8 cellular contexts compared by ENCODE assay signal in genomic region chr19:19627716-19628498, GRCh38. TPM values are rescaled to one million over a fixed set of nuclear protein-coding genes. Genes with fewer than 3 reads are reported as not detected.
A peak's percentile ranks its signal among the peaks of the same experiment; 100 is the strongest.
DNase-seq lines count a peak whose midpoint lies in the region; ATAC-seq, FAIRE-seq and TF ChIP-seq lines count a peak whose summit lies in the region.

TSS of gene LPAR2 (minus strand) at chr19:19628220. CDS start at chr19:19627275, 945 bp downstream.

- ATAC-seq in mucosa of descending colon, result peak; percentile 93
- peak; percentile 75 for ATAC-seq in stimulated activated effector memory CD8-positive, alpha-beta T cell treated with anti-CD3 and anti-CD28 coated beads, Interleukin-12 subunit alpha, Interleukin-12 subunit beta, amount 100 ng/mL, for 72 hours
- no peak for ATAC-seq in HG03095 (IDR thresholded peaks at IDR 0.05; ENCODE audit: unreplicated experiment)

- H3K36me3 ChIP-seq in colonic mucosa, result no peaks in the 10 kb centered on the region
- no peaks in the 10 kb centered on the region for H3K36me3 ChIP-seq in mucosa of descending colon (ENCODE audit: low read depth)

- peak within 1 kb of the TSS; percentile 69 to 78 for H3K9ac ChIP-seq in colonic mucosa (ENCODE audit: low read depth in 2 of 2, low read length in 2 of 2)

- TF ChIP-seq CTCF in AG10803 (conservative IDR thresholded peaks at IDR 0.05; ENCODE audit: low read length), result no peak
- TF ChIP-seq CTCF in colonic mucosa (IDR thresholded peaks at IDR 0.05), result no peak
- TF ChIP-seq CTCF in mucosa of descending colon (IDR thresholded peaks at IDR 0.05), result no peak

- H3K9me3 ChIP-seq in colonic mucosa, result no peaks in the 10 kb centered on the region
- H3K9me3 ChIP-seq in mucosa of descending colon, result no peaks in the 10 kb centered on the region

- H3K4me1 ChIP-seq in colonic mucosa, result no peaks in the 10 kb centered on the region
- H3K4me1 ChIP-seq in mucosa of descending colon (ENCODE audit: low read depth), result no peaks in the 10 kb centered on the region

- TF ChIP-seq RAD21 in Ishikawa (IDR thresholded peaks at IDR 0.05; ENCODE audit: low read depth), result no peak

- H3K4me3 Mint-ChIP-seq in stimulated activated effector memory CD8-positive, alpha-beta T cell treated with anti-CD3 and anti-CD28 coated beads, Interleukin-12 subunit alpha, Interleukin-12 subunit beta, amount 100 ng/mL, for 72 hours, result peak within 1 kb of the TSS; percentile 89

- intact Hi-C loops in colonic mucosa (cut with DNase I) (no loop called here), mucosa of descending colon (cut with DNase I, micrococcal nuclease) (no loop called here)

- H3K4me1 Mint-ChIP-seq in stimulated activated effector memory CD8-positive, alpha-beta T cell treated with anti-CD3 and anti-CD28 coated beads, Interleukin-12 subunit alpha, Interleukin-12 subunit beta, amount 100 ng/mL, for 72 hours, result peaks cover 33% of the 10 kb centered on the region

- no peaks in the 10 kb centered on the region for H3K27me3 ChIP-seq in colonic mucosa

- H3K4me3 ChIP-seq in AG10803 (ENCODE audit: low read length) (peak within 1 kb of the TSS; percentile 33), colonic mucosa (peak within 1 kb of the TSS; percentile 73), mucosa of descending colon (peak within 1 kb of the TSS; percentile 50)

- peak within 1 kb of the TSS; percentile 65 for H3K27ac ChIP-seq in colonic mucosa

- H3K27ac Mint-ChIP-seq in stimulated activated effector memory CD8-positive, alpha-beta T cell treated with anti-CD3 and anti-CD28 coated beads, Interleukin-12 subunit alpha, Interleukin-12 subunit beta, amount 100 ng/mL, for 72 hours, result peak within 1 kb of the TSS; percentile 92

- no peaks in the 10 kb centered on the region for H3K9me3 Mint-ChIP-seq in stimulated activated effector memory CD8-positive, alpha-beta T cell treated with anti-CD3 and anti-CD28 coated beads, Interleukin-12 subunit alpha, Interleukin-12 subunit beta, amount 100 ng/mL, for 72 hours

- H3K36me3 Mint-ChIP-seq in stimulated activated effector memory CD8-positive, alpha-beta T cell treated with anti-CD3 and anti-CD28 coated beads, Interleukin-12 subunit alpha, Interleukin-12 subunit beta, amount 100 ng/mL, for 72 hours, result peaks cover 99% of the 10 kb centered on the region

- peak; percentile 60 for FAIRE-seq in GM19239 (lab: Jason Lieb, UNC)

- TF ChIP-seq EP300 in Ishikawa (IDR thresholded peaks at IDR 0.05; ENCODE audit: borderline replicate concordance), result no peak

- no peak for DNase-seq in AG10803 (ENCODE audit: low read depth)
- DNase-seq in GM19239 (ENCODE audit: insufficient read length, low spot score), result peak; percentile 93
- peak; percentile 48 to 53 for DNase-seq in activated CD4-positive, alpha-beta T cell treated with anti-CD3 and anti-CD28 coated beads for 24 hours (ENCODE audit: low read depth in 2 of 2)
- peak; percentile 76 for DNase-seq in colonic mucosa
- DNase-seq in mucosa of descending colon, result peak; percentile 83 to 87 (median 86)
- peak; percentile 65 to 83 for DNase-seq in stimulated activated effector memory CD8-positive, alpha-beta T cell treated with anti-CD3 and anti-CD28 coated beads, Interleukin-12 subunit alpha, Interleukin-12 subunit beta, amount 100 ng/mL, for 72 hours (ENCODE audit: low spot score in 2 of 2)

TF ChIP-seq in Ishikawa, 13 proteins besides CTCF, POLR2A, EP300 and RAD21:
- TF ChIP-seq TAF1 (IDR thresholded peaks at IDR 0.05; ENCODE audit: low read depth) (no peak; the same call in 1 of the 2 replicates), CEBPB (IDR thresholded peaks at IDR 0.05) (no peak), FOXM1 (IDR thresholded peaks at IDR 0.05; ENCODE audit: borderline replicate concordance, low read depth) (no peak), NFIC (IDR thresholded peaks at IDR 0.05) (no peak), TCF12 (IDR thresholded peaks at IDR 0.05; ENCODE audit: low read depth) (no peak), EGR1 (IDR thresholded peaks at IDR 0.05) (peak; percentile 33; the same call in 1 of the 2 replicates), MAX (IDR thresholded peaks at IDR 0.05) (peak; percentile 77), ZBTB7A (IDR thresholded peaks at IDR 0.05; ENCODE audit: low read depth) (no peak; the same call in 1 of the 2 replicates), TEAD4 (IDR thresholded peaks at IDR 0.05) (no peak), YY1 (IDR thresholded peaks at IDR 0.05; ENCODE audit: low read depth) (no peak), CREB1 (IDR thresholded peaks at IDR 0.05; ENCODE audit: low read depth) (no peak)
- TF ChIP-seq, protein P1, sequence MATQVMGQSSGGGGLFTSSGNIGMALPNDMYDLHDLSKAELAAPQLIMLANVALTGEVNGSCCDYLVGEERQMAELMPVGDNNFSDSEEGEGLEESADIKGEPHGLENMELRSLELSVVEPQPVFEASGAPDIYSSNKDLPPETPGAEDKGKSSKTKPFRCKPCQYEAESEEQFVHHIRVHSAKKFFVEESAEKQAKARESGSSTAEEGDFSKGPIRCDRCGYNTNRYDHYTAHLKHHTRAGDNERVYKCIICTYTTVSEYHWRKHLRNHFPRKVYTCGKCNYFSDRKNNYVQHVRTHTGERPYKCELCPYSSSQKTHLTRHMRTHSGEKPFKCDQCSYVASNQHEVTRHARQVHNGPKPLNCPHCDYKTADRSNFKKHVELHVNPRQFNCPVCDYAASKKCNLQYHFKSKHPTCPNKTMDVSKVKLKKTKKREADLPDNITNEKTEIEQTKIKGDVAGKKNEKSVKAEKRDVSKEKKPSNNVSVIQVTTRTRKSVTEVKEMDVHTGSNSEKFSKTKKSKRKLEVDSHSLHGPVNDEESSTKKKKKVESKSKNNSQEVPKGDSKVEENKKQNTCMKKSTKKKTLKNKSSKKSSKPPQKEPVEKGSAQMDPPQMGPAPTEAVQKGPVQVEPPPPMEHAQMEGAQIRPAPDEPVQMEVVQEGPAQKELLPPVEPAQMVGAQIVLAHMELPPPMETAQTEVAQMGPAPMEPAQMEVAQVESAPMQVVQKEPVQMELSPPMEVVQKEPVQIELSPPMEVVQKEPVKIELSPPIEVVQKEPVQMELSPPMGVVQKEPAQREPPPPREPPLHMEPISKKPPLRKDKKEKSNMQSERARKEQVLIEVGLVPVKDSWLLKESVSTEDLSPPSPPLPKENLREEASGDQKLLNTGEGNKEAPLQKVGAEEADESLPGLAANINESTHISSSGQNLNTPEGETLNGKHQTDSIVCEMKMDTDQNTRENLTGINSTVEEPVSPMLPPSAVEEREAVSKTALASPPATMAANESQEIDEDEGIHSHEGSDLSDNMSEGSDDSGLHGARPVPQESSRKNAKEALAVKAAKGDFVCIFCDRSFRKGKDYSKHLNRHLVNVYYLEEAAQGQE (IDR thresholded peaks at IDR 0.05; ENCODE audit: low read depth), result no peak
- TF ChIP-seq, protein P2, sequence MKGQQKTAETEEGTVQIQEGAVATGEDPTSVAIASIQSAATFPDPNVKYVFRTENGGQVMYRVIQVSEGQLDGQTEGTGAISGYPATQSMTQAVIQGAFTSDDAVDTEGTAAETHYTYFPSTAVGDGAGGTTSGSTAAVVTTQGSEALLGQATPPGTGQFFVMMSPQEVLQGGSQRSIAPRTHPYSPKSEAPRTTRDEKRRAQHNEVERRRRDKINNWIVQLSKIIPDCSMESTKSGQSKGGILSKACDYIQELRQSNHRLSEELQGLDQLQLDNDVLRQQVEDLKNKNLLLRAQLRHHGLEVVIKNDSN (IDR thresholded peaks at IDR 0.05), result peak; percentile 54

RNA-seq across cellular contexts. Expression of gene LPAR2, which starts in this region (rescaled TPM):
- total RNA-seq in colonic mucosa (10 to 100 TPM; 16.6 to 22.6 TPM), mucosa of descending colon (10 to 100 TPM; 10.9 to 30.0 (median 17.1) TPM)
